9 cellular contexts compared by ENCODE assay signal in genomic region chr18:26657618-26658581, GRCh38.
DNase-seq lines count a peak whose midpoint lies in the region; ATAC-seq, FAIRE-seq and TF ChIP-seq lines count a peak whose summit lies in the region.
"Had no signal": no experiment of that assay in that cellular context is flagged by ENCODE, and none has a peak within 500 bp of the region (broad histone marks: within the 10 kb centered on the region; RNA-seq: fewer than 3 reads in every experiment).

No MANE protein-coding gene starts in this region.

- SMC1A ChIA-PET in GM12878 (lab: Charles Lee; ENCODE audit: uncharacterized antibody, unreplicated experiment), result interaction anchor here (0.7 kb wide), 1 partner anchor 12 kb away, joined by 3 read pairs; no protein-coding TSS in a partner anchor

- peak overlapping the region; percentile 91 for H3K4me2 ChIP-seq in GM12878 (ENCODE audit: control insufficient read depth, insufficient read depth)

- no peaks in the 10 kb centered on the region for H3K36me3 ChIP-seq in right atrium auricular region
- H3K36me3 ChIP-seq in GM12878 (ENCODE audit: control insufficient read depth in 2 of 2, insufficient read depth in 2 of 2, low read length in 1 of 2), result no peaks in the 10 kb centered on the region
- H3K36me3 ChIP-seq in mucosa of rectum (ENCODE audit: control insufficient read depth in 2 of 2, insufficient read depth in 2 of 2, low read length in 2 of 2), result no peaks in the 10 kb centered on the region

- FAIRE-seq in GM12878 (lab: Jason Lieb, UNC), result no peak
- FAIRE-seq: GM18507 had no signal

- 19% methylated on average over 16 of the region's 16 CpGs for WGBS in GM12878 (ENCODE audit: insufficient coverage, insufficient replicate concordance, low lambda C conversion rate, missing lambda C conversion rate)

- H2AFZ ChIP-seq in GM12878 (ENCODE audit: control insufficient read depth, low read depth, low read length), result no peak overlapping the region

- H3K27me3 ChIP-seq in right atrium auricular region, result no peaks in the 10 kb centered on the region
- H3K27me3 ChIP-seq in GM12878 (replicated peaks in 1 of 2; ENCODE audit: control insufficient read depth in 2 of 2, insufficient read depth in 2 of 2, low read length in 1 of 2), result peaks cover 7 to 39% of the 10 kb centered on the region in 2 experiments
- peaks cover 8 to 10% of the 10 kb centered on the region in 2 donors for H3K27me3 ChIP-seq in mucosa of rectum (ENCODE audit: control insufficient read depth in 2 of 2, insufficient read depth in 2 of 2, low read length in 2 of 2)

- in situ Hi-C loops in GM12878 (cut with MboI), result no loop called here

- no peaks in the 10 kb centered on the region for H3K79me2 ChIP-seq in GM12878 (ENCODE audit: control insufficient read depth, insufficient read depth, low read length)

- no peaks in the 10 kb centered on the region for H4K20me1 ChIP-seq in GM12878 (ENCODE audit: control insufficient read depth, insufficient read depth)

- H3K9me3 ChIP-seq in right atrium auricular region (no peaks in the 10 kb centered on the region), GM12878 (replicated peaks; ENCODE audit: control insufficient read depth, insufficient read depth, low read length) (no peaks in the 10 kb centered on the region), mucosa of rectum (ENCODE audit: control insufficient read depth in 2 of 2, low read length in 2 of 2) (no peaks in the 10 kb centered on the region)

- RAD21 ChIA-PET in GM12878 (lab: Charles Lee; ENCODE audit: unreplicated experiment), result no interaction called here

- intact Hi-C loops in Right ventricle myocardium superior (cut with DNase I) (loop anchor here (10.0 kb wide), 1 partner anchor 273 kb away; no protein-coding TSS in a partner anchor), GM12878 (cut with micrococcal nuclease; ENCODE audit: unreplicated experiment) (loop anchor here (5.0 kb wide), 1 partner anchor 114 kb away; no protein-coding TSS in a partner anchor)

- DNase-seq in right atrium auricular region (ENCODE audit: low spot score), result no peak
- DNase-seq in Right ventricle myocardium superior, result no peak
- no peak for DNase-seq in GM12878 (ENCODE audit: low read depth, low spot score)
- no peak for DNase-seq in NCI-H2107 (lab: John Stamatoyannopoulos, UW)
- no peak for DNase-seq in NCI-H524 treated with DMSO at 0.1 percent for 48 hours (lab: John Stamatoyannopoulos, UW)
- no peak for DNase-seq in NCI-H2107 treated with DMSO at 0.1 percent for 48 hours (lab: John Stamatoyannopoulos, UW; ENCODE audit: unreplicated experiment)

- ATAC-seq in Right ventricle myocardium superior (ENCODE audit: poor library complexity), result no peak
- no peak for ATAC-seq in GM12878
- ATAC-seq in HG03039 (IDR thresholded peaks at IDR 0.05; ENCODE audit: unreplicated experiment), result no peak

- H3K9ac ChIP-seq in GM12878 (ENCODE audit: control insufficient read depth, insufficient read depth, low read length) (no peak overlapping the region), mucosa of rectum (ENCODE audit: low read depth in 1 of 2, low read length in 2 of 2) (peak overlapping the region; percentile 61 to 65)

- TF ChIP-seq EP300 in GM12878 (IDR thresholded peaks at IDR 0.05; ENCODE audit: borderline replicate concordance in 1 of 2, control insufficient read depth in 1 of 2, low read depth in 2 of 2, low read length in 2 of 2), result no peak

- H3K4me3 ChIP-seq in right atrium auricular region, result peak overlapping the region; percentile 58 to 78
- peak overlapping the region; percentile 69; the same call in 1 of the 2 replicates for H3K4me3 ChIP-seq in GM12878
- peak overlapping the region; percentile 50 to 81 for H3K4me3 ChIP-seq in mucosa of rectum (ENCODE audit: low read length in 2 of 2)

- H3K4me1 ChIP-seq in right atrium auricular region, result peaks cover 0 to 19% of the 10 kb centered on the region in 2 donors
- H3K4me1 ChIP-seq in GM12878 (ENCODE audit: control insufficient read depth, insufficient read depth, low read length), result no peaks in the 10 kb centered on the region; the same call in 1 of the 2 replicates
- peaks cover 8 to 9% of the 10 kb centered on the region in 2 donors for H3K4me1 ChIP-seq in mucosa of rectum (ENCODE audit: control insufficient read depth in 2 of 2, insufficient read depth in 2 of 2, low read length in 2 of 2)

- CTCF ChIA-PET in GM12878 (lab: Yijun Ruan, JAX), result interaction anchor here (0.7 kb wide), 2 partner anchors 45 to 228 kb away, joined by 3 read pairs; no protein-coding TSS in a partner anchor

- TF ChIP-seq RAD21 in GM12878 (IDR thresholded peaks at IDR 0.05; ENCODE audit: insufficient read depth, low read depth, low read length), result no peak

- H3K27ac ChIP-seq in right atrium auricular region, result peak overlapping the region; percentile 87 to 93
- no peak overlapping the region for H3K27ac ChIP-seq in GM12878 (ENCODE audit: control insufficient read depth, insufficient read depth)
- H3K27ac ChIP-seq in mucosa of rectum (ENCODE audit: low read depth in 2 of 2, low read length in 2 of 2), result peak overlapping the region; percentile 65 to 69

- BruUV-seq in GM12878 (replicated peaks; lab: Mats Ljungman, UMichigan), result no TSS peak

- no peak for TF ChIP-seq CTCF in right atrium auricular region (IDR thresholded peaks at IDR 0.05)
- TF ChIP-seq CTCF in GM12878 (IDR thresholded peaks at IDR 0.05 in 2 of 3, conservative IDR thresholded peaks at IDR 0.05 in 1 of 3; ENCODE audit: control insufficient read depth in 2 of 3, extremely low read depth in 1 of 3, insufficient read depth in 1 of 3, low read depth in 3 of 3, low read length in 3 of 3), result no peak

- POLR2A ChIA-PET in GM12878 (lab: Charles Lee), result no interaction called here

- no peak for TF ChIP-seq POLR2A in GM12878 (IDR thresholded peaks at IDR 0.05; ENCODE audit: low read depth, low read length)

TF ChIP-seq in GM12878, 131 proteins besides CTCF, POLR2A, EP300 and RAD21:
- TF ChIP-seq ELK1 (IDR thresholded peaks at IDR 0.05; ENCODE audit: low read depth, low read length) (no peak), PML (IDR thresholded peaks at IDR 0.05; ENCODE audit: low read length) (no peak), ATF3 (IDR thresholded peaks at IDR 0.05; ENCODE audit: borderline replicate concordance, extremely low read depth, low read depth, low read length) (no peak), CREB1 (IDR thresholded peaks at IDR 0.05; ENCODE audit: low read depth) (no peak), KDM1A (IDR thresholded peaks at IDR 0.05; ENCODE audit: borderline replicate concordance) (no peak), NR2C2 (IDR thresholded peaks at IDR 0.05; ENCODE audit: borderline replicate concordance, control insufficient read depth, insufficient read length, low read depth) (no peak), POLR2AphosphoS2 (IDR thresholded peaks at IDR 0.05; ENCODE audit: low read depth, low read length) (no peak), ESRRA (IDR thresholded peaks at IDR 0.05; ENCODE audit: low read length) (no peak), HDGF (IDR thresholded peaks at IDR 0.05) (no peak), GABPA (IDR thresholded peaks at IDR 0.05; ENCODE audit: low read depth) (no peak), MYC (IDR thresholded peaks at IDR 0.05; ENCODE audit: insufficient read depth, insufficient read length, insufficient replicate concordance, low read length, severe bottlenecking) (no peak), ASH2L (IDR thresholded peaks at IDR 0.05; ENCODE audit: borderline replicate concordance, low read depth) (no peak), CHD2 (IDR thresholded peaks at IDR 0.05; ENCODE audit: borderline replicate concordance, low read depth, low read length) (no peak), RFX5 (IDR thresholded peaks at IDR 0.05; ENCODE audit: low read depth, low read length) (no peak), TCF7 (IDR thresholded peaks at IDR 0.05; ENCODE audit: borderline replicate concordance) (no peak), SMARCA5 (IDR thresholded peaks at IDR 0.05) (no peak), POLR2AphosphoS5 (IDR thresholded peaks at IDR 0.05; ENCODE audit: low read length) (no peak), E2F4 (IDR thresholded peaks at IDR 0.05; ENCODE audit: low read depth, low read length) (no peak), EED (IDR thresholded peaks at IDR 0.05; ENCODE audit: low read depth) (no peak)
